7 cellular contexts compared by ENCODE assay signal in the genomic region with DNA sequence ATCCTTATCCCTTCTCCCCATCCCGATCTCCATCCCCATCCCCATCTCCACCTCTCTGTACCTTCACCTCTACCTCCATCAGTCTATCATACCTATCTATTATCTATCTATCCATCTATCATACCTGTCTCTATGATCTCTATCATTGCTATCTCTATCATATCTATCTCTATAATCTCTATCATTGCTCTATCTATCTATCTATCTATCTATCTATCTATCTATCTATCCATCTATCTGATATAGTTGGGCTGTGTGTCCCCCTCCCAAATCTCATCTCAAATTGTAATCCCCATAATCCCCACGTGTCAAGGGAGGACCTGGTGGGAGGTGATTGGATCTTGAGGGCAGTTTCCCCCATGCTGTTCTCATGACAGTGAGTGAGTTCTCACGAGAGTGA.
"Had no signal": no experiment of that assay in that cellular context is flagged by ENCODE, and none has a peak within 500 bp of the region (broad histone marks: within the 10 kb centered on the region; RNA-seq: fewer than 3 reads in every experiment).

No MANE protein-coding gene starts in this region.

- ATAC-seq: HepG2 had no signal

- H3K9ac ChIP-seq: KMS-11 had no signal

- H3K4me2 ChIP-seq: KMS-11 had no signal

- H3K27ac ChIP-seq: HL-60, KMS-11 had no signal

- DNase-seq: IMR-90, KBM-7, KG1 had no signal

- FAIRE-seq: HepG2, HTR-8/SVneo had no signal
